In genomic region chr9:6757988-6758417, GRCh38 we compare ENCODE assay signal across 8 cellular contexts. TPM values are rescaled to one million over a fixed set of nuclear protein-coding genes. Genes with fewer than 3 reads are reported as not detected.
DNase-seq lines count a peak whose midpoint lies in the region; ATAC-seq and TF ChIP-seq lines count a peak whose summit lies in the region.

No MANE protein-coding gene starts in this region.

- H4K20me1 ChIP-seq in DND-41 (ENCODE audit: insufficient read depth, low read length) = no peaks in the 10 kb centered on the region; the same call in 1 of the 2 replicates

- no peaks in the 10 kb centered on the region for H3K9me3 Mint-ChIP-seq in central memory CD8-positive, alpha-beta T cell

- peak overlapping the region; percentile 98 for H3K27ac Mint-ChIP-seq in central memory CD8-positive, alpha-beta T cell (ENCODE audit: low read depth)

- H3K9me3 ChIP-seq in DND-41 (ENCODE audit: insufficient read depth, low read length, severe bottlenecking) (no peaks in the 10 kb centered on the region), HUES64 (ENCODE audit: insufficient read depth, low read depth, low read length) (no peaks in the 10 kb centered on the region), lung (ENCODE audit: control insufficient read depth in 2 of 2, insufficient read depth in 1 of 2, low read length in 1 of 2) (no peaks in the 10 kb centered on the region)

- H3K36me3 ChIP-seq in DND-41 (ENCODE audit: insufficient read depth, low read length) (no peaks in the 10 kb centered on the region; the same call in 1 of the 2 replicates), HUES64 (ENCODE audit: insufficient read depth, low read length) (no peaks in the 10 kb centered on the region), lung (ENCODE audit: control insufficient read depth in 2 of 2, insufficient read depth in 2 of 2, low read length in 2 of 2) (no peaks in the 10 kb centered on the region)

- H3K27me3 ChIP-seq in DND-41 (ENCODE audit: insufficient read depth, low read length, poor library complexity) (no peaks in the 10 kb centered on the region), HUES64 (ENCODE audit: insufficient read depth, low read length) (no peaks in the 10 kb centered on the region), lung (ENCODE audit: control insufficient read depth, insufficient read depth) (no peaks in the 10 kb centered on the region)

- H2AFZ ChIP-seq in DND-41 (ENCODE audit: low read depth, low read length) = peak overlapping the region; percentile 94

- peak overlapping the region; percentile 85 for H3K4me3 Mint-ChIP-seq in central memory CD8-positive, alpha-beta T cell

- peaks cover 32% of the 10 kb centered on the region for H3K36me3 Mint-ChIP-seq in central memory CD8-positive, alpha-beta T cell (ENCODE audit: insufficient read depth)

- DNase-seq in DND-41 = no peak
- DNase-seq in central memory CD8-positive, alpha-beta T cell (ENCODE audit: low spot score in 2 of 2) = no peak
- no peak for DNase-seq in lung (ENCODE audit: low spot score)
- peak; percentile 95 for DNase-seq in ureter (ENCODE audit: low spot score)
- no peak for DNase-seq in cerebellar nuclear complex (lab: John Stamatoyannopoulos, UW)
- no peak for DNase-seq in GF-D8 (lab: John Stamatoyannopoulos, UW)

- H3K27ac ChIP-seq in DND-41 (ENCODE audit: low read length) (peak overlapping the region; percentile 64), HUES64 (ENCODE audit: low read depth, low read length) (peak overlapping the region; percentile 96; the same call in 1 of the 2 replicates), lung (ENCODE audit: low read depth in 1 of 2, low read length in 1 of 2) (peak overlapping the region; percentile 94 to 97)

- peaks cover 28% of the 10 kb centered on the region for H3K4me1 ChIP-seq in DND-41 (ENCODE audit: insufficient read depth, low read length)
- H3K4me1 ChIP-seq in HUES64 (ENCODE audit: insufficient read depth, low read length) = peaks cover 4% of the 10 kb centered on the region; the same call in 1 of the 2 replicates
- peaks cover 0 to 2% of the 10 kb centered on the region in 2 donors for H3K4me1 ChIP-seq in lung (ENCODE audit: control insufficient read depth in 2 of 2, insufficient read depth in 2 of 2, low read length in 2 of 2)

- peaks cover 44% of the 10 kb centered on the region for H3K4me1 Mint-ChIP-seq in central memory CD8-positive, alpha-beta T cell

- peak overlapping the region; percentile 96 for H3K4me2 ChIP-seq in DND-41 (ENCODE audit: insufficient read depth, low read length)

- H3K79me2 ChIP-seq in DND-41 (ENCODE audit: insufficient read depth, low read length) = peaks cover 42% of the 10 kb centered on the region

- ATAC-seq in DND-41 (ENCODE audit: insufficient read depth, low read depth) = peak; percentile 10
- peak; percentile 17 for ATAC-seq in GM21526 (IDR thresholded peaks at IDR 0.05; ENCODE audit: low FRiP score, unreplicated experiment)
- ATAC-seq in central memory CD8-positive, alpha-beta T cell (replicated peaks; ENCODE audit: extremely low read depth, poor library complexity, severe bottlenecking) = no peak
- ATAC-seq in lung (ENCODE audit: insufficient read depth, low FRiP score) = peak; percentile 88

- H3K9ac ChIP-seq in DND-41 (ENCODE audit: low read depth, low read length) (peak overlapping the region; percentile 85), HUES64 (ENCODE audit: low read depth, low read length) (peak overlapping the region; percentile 84)

- WGBS in HUES64 = under 1% methylated on average over 50 of the region's 50 CpGs
- 0% methylated on average over 36 to 50 of the region's 50 CpGs for WGBS in lung, 2 donors

- no peaks in the 10 kb centered on the region for H3K27me3 Mint-ChIP-seq in central memory CD8-positive, alpha-beta T cell

- TF ChIP-seq CTCF in DND-41 (IDR thresholded peaks at IDR 0.05; ENCODE audit: borderline replicate concordance, extremely low read depth, low read length, poor library complexity, severe bottlenecking) (no peak), lung (IDR thresholded peaks at IDR 0.05; ENCODE audit: control extremely low read depth, extremely low read depth) (no peak)

- H3K4me3 ChIP-seq in DND-41 (ENCODE audit: low read depth in 1 of 2, low read length in 2 of 2) = peak overlapping the region; percentile 91 to 99
- H3K4me3 ChIP-seq in HUES64 (ENCODE audit: low read length) = peak overlapping the region; percentile 73
- peak overlapping the region; percentile 89 for H3K4me3 ChIP-seq in lung

RNA-seq across cellular contexts. Expression of gene KDM4C, which starts 0.2 kb away (rescaled TPM):
- polyA plus RNA-seq in HUES64 (2013, experiment 1 of 2) = 10.8 TPM
- polyA plus RNA-seq in HUES64 (2013, experiment 2 of 2) = 11.5 TPM
- 10 to 100 TPM; 38.1 to 78.5 TPM for total RNA-seq in lung
- polyA plus RNA-seq in lung = 10 to 100 TPM in 1 of 2 donors, 1 to 10 TPM in 1; 7.1 to 11.8 TPM
- total RNA-seq in ureter = 76.8 TPM
